In the genomic region with DNA sequence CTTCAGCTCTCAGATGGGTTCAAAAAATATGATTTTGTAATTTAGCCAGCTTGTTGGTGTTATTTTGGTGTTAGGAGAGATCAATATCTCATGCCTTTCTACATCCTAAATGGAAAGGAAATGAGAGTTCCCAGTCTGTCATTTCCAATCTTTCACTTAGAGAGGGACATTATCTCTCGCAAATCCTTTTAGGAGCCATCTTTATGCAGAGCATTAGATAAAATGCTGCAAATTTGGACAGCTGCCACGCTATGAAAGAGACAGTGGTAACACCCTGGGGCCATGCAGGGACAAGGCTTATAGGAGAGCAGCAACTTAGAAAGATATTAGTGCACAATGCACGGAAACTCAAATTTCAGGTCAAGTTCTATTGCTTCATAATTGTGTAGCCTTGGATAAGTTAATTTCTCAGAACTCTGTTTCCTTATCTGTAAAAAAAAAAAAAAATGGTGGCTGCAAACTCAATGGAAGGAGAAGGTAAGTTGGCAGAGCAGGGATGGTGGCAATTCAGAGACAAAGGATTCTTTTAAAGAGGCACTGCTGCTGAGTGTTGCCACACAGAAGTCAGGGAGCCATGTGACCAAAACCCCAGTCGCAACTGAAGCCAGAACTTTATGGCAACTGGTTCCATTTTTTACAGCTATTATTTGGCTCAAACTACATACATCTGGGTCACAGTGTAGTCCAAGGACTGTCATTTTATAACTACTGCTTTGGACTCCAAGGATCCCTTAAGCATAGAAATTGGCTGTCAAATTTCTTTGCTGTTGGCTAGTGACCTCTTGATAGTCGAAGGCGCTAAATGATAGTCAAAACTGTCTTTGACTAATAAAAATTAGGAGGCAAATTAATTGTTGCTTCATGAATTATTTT, we compare ENCODE assay signal across 2 cellular contexts.
TF ChIP-seq lines count a peak whose summit lies in the region.

No MANE protein-coding gene starts in this region.

TF ChIP-seq in SK-N-SH treated with all-trans-retinoic acid at 6 μM for 48 hours, 23 proteins besides CTCF, POLR2A, EP300 and RAD21:
- 0 out of 2 replicates have a peak, but pooled peaks have one; percentile 35 for TF ChIP-seq BACH2 (CRISPR knock-in tag; IDR thresholded peaks at IDR 0.05; ENCODE audit: borderline replicate concordance)
- TF ChIP-seq, protein P1, sequence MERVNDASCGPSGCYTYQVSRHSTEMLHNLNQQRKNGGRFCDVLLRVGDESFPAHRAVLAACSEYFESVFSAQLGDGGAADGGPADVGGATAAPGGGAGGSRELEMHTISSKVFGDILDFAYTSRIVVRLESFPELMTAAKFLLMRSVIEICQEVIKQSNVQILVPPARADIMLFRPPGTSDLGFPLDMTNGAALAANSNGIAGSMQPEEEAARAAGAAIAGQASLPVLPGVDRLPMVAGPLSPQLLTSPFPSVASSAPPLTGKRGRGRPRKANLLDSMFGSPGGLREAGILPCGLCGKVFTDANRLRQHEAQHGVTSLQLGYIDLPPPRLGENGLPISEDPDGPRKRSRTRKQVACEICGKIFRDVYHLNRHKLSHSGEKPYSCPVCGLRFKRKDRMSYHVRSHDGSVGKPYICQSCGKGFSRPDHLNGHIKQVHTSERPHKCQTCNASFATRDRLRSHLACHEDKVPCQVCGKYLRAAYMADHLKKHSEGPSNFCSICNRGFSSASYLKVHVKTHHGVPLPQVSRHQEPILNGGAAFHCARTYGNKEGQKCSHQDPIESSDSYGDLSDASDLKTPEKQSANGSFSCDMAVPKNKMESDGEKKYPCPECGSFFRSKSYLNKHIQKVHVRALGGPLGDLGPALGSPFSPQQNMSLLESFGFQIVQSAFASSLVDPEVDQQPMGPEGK (CRISPR knock-in tag; IDR thresholded peaks at IDR 0.05; ENCODE audit: borderline replicate concordance): no peak
- TF ChIP-seq ZFP3 (CRISPR knock-in tag; IDR thresholded peaks at IDR 0.05): 0 out of 2 replicates have a peak, but pooled peaks have one; percentile 22
- no peak for TF ChIP-seq ARNTL (CRISPR knock-in tag; IDR thresholded peaks at IDR 0.05; ENCODE audit: borderline replicate concordance, low read depth)
- peak; percentile 4; the same call in 1 of the 2 replicates for TF ChIP-seq ZNF8 (CRISPR knock-in tag; IDR thresholded peaks at IDR 0.05)
- peak; percentile 19; the same call in 1 of the 2 replicates for TF ChIP-seq ZNF70 (CRISPR knock-in tag; IDR thresholded peaks at IDR 0.05)
- no peak for TF ChIP-seq TOX (CRISPR knock-in tag; IDR thresholded peaks at IDR 0.05; ENCODE audit: borderline replicate concordance)
- no peak for TF ChIP-seq ZC3H10 (CRISPR knock-in tag; IDR thresholded peaks at IDR 0.05)
- TF ChIP-seq TCF4 (CRISPR knock-in tag; IDR thresholded peaks at IDR 0.05; ENCODE audit: borderline replicate concordance): peak; percentile 87
- no peak for TF ChIP-seq OSR1 (CRISPR knock-in tag; IDR thresholded peaks at IDR 0.05)
- peak; percentile 89 for TF ChIP-seq TSHZ2 (CRISPR knock-in tag; IDR thresholded peaks at IDR 0.05)
- TF ChIP-seq CREB5 (CRISPR knock-in tag; IDR thresholded peaks at IDR 0.05; ENCODE audit: low read depth): no peak
- TF ChIP-seq ESRRG (CRISPR knock-in tag; IDR thresholded peaks at IDR 0.05): peak; percentile 69; the same call in 1 of the 2 replicates
- TF ChIP-seq RARB (CRISPR knock-in tag; IDR thresholded peaks at IDR 0.05): no peak
- peak; percentile 88 for TF ChIP-seq ISL1 (CRISPR knock-in tag; IDR thresholded peaks at IDR 0.05)
- TF ChIP-seq GLIS3 (CRISPR knock-in tag; IDR thresholded peaks at IDR 0.05): peak; percentile 81; the same call in 1 of the 2 replicates
- TF ChIP-seq CSRNP3 (CRISPR knock-in tag; IDR thresholded peaks at IDR 0.05): peak; percentile 76; the same call in 1 of the 2 replicates

TF ChIP-seq in HepG2, 621 proteins besides CTCF, POLR2A, EP300 and RAD21:
- TF ChIP-seq, protein P2, sequence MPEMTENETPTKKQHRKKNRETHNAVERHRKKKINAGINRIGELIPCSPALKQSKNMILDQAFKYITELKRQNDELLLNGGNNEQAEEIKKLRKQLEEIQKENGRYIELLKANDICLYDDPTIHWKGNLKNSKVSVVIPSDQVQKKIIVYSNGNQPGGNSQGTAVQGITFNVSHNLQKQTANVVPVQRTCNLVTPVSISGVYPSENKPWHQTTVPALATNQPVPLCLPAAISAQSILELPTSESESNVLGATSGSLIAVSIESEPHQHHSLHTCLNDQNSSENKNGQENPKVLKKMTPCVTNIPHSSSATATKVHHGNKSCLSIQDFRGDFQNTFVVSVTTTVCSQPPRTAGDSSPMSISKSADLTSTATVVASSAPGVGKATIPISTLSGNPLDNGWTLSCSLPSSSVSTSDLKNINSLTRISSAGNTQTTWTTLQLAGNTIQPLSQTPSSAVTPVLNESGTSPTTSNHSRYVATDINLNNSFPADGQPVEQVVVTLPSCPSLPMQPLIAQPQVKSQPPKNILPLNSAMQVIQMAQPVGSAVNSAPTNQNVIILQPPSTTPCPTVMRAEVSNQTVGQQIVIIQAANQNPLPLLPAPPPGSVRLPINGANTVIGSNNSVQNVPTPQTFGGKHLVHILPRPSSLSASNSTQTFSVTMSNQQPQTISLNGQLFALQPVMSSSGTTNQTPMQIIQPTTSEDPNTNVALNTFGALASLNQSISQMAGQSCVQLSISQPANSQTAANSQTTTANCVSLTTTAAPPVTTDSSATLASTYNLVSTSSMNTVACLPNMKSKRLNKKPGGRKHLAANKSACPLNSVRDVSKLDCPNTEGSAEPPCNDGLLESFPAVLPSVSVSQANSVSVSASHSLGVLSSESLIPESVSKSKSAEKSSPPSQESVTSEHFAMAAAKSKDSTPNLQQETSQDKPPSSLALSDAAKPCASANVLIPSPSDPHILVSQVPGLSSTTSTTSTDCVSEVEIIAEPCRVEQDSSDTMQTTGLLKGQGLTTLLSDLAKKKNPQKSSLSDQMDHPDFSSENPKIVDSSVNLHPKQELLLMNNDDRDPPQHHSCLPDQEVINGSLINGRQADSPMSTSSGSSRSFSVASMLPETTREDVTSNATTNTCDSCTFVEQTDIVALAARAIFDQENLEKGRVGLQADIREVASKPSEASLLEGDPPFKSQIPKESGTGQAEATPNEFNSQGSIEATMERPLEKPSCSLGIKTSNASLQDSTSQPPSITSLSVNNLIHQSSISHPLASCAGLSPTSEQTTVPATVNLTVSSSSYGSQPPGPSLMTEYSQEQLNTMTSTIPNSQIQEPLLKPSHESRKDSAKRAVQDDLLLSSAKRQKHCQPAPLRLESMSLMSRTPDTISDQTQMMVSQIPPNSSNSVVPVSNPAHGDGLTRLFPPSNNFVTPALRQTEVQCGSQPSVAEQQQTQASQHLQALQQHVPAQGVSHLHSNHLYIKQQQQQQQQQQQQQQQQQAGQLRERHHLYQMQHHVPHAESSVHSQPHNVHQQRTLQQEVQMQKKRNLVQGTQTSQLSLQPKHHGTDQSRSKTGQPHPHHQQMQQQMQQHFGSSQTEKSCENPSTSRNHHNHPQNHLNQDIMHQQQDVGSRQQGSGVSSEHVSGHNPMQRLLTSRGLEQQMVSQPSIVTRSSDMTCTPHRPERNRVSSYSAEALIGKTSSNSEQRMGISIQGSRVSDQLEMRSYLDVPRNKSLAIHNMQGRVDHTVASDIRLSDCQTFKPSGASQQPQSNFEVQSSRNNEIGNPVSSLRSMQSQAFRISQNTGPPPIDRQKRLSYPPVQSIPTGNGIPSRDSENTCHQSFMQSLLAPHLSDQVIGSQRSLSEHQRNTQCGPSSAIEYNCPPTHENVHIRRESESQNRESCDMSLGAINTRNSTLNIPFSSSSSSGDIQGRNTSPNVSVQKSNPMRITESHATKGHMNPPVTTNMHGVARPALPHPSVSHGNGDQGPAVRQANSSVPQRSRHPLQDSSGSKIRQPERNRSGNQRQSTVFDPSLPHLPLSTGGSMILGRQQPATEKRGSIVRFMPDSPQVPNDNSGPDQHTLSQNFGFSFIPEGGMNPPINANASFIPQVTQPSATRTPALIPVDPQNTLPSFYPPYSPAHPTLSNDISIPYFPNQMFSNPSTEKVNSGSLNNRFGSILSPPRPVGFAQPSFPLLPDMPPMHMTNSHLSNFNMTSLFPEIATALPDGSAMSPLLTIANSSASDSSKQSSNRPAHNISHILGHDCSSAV (CRISPR knock-in tag; IDR thresholded peaks at IDR 0.05; ENCODE audit: borderline replicate concordance): no peak
- 0 out of 2 replicates have a peak, but pooled peaks have one; percentile 10 for TF ChIP-seq ZNF556 (CRISPR knock-in tag; IDR thresholded peaks at IDR 0.05; ENCODE audit: borderline replicate concordance)
- no peak for TF ChIP-seq ATF5 (CRISPR knock-in tag; IDR thresholded peaks at IDR 0.05; ENCODE audit: low read depth)
